ENCODE assay signal across 8 cellular contexts in genomic region chr17:68599873-68600122, GRCh38. TPM values are rescaled to one million over a fixed set of nuclear protein-coding genes. Genes with fewer than 3 reads are reported as not detected.
A peak's percentile ranks its signal among the peaks of the same experiment; 100 is the strongest.
DNase-seq lines count a peak whose midpoint lies in the region; ATAC-seq, FAIRE-seq and TF ChIP-seq lines count a peak whose summit lies in the region.
"Had no signal": no experiment of that assay in that cellular context is flagged by ENCODE, and none has a peak within 500 bp of the region (broad histone marks: within the 10 kb centered on the region; RNA-seq: fewer than 3 reads in every experiment).

No MANE protein-coding gene starts in this region.

- peak overlapping the region; percentile 28 for H4K8ac ChIP-seq in mesendoderm (ENCODE audit: low read depth, low read length)

- no CpG with 5 or more reads among the region's 15 CpGs for WGBS in mesendoderm (ENCODE audit: extremely low coverage, insufficient coverage, low lambda C conversion rate)
- 30% methylated on average over 15 of the region's 15 CpGs for WGBS in suprapubic skin

- H3K9me3 ChIP-seq in duodenal mucosa (ENCODE audit: control insufficient read depth in 1 of 2, low read length in 2 of 2) (no peaks in the 10 kb centered on the region), suprapubic skin (no peaks in the 10 kb centered on the region)

- peak overlapping the region; percentile 97 for H3K18ac ChIP-seq in mesendoderm (ENCODE audit: low read length)

- peaks cover 3% of the 10 kb centered on the region for H3K79me1 ChIP-seq in mesendoderm (ENCODE audit: low read length)

- TF ChIP-seq CTCF in RWPE1 (conservative IDR thresholded peaks at IDR 0.05; ENCODE audit: low read depth) (no peak), suprapubic skin (IDR thresholded peaks at IDR 0.05) (no peak)

- H3K79me2 ChIP-seq in mesendoderm (ENCODE audit: control insufficient read depth, insufficient read depth, low read length): peaks cover 50% of the 10 kb centered on the region

- H3K56ac ChIP-seq in mesendoderm (ENCODE audit: low read length): peak overlapping the region; percentile 98

- ATAC-seq in HG03280 (IDR thresholded peaks at IDR 0.05; ENCODE audit: unreplicated experiment): no peak

- H3K9ac ChIP-seq in duodenal mucosa (ENCODE audit: low read depth in 1 of 2, low read length in 2 of 2) (peak overlapping the region in 1 of 2 donors; percentile 36), mesendoderm (ENCODE audit: low read length) (peak overlapping the region; percentile 95)

- no peak for TF ChIP-seq POLR2A in suprapubic skin (IDR thresholded peaks at IDR 0.05)

- H3K4ac ChIP-seq in mesendoderm (ENCODE audit: low read depth, low read length): peak overlapping the region; percentile 74

- CTCF ChIA-PET in RWPE1 (lab: Yijun Ruan, JAX): interaction anchor here (0.9 kb wide), 2 partner anchors 14 to 61 kb away, joined by 3 to 4 read pairs; no protein-coding TSS in a partner anchor

- POLR2A ChIA-PET in RWPE1 (lab: Yijun Ruan, JAX; ENCODE audit: low non-redundant PET): no interaction called here

- H3K4me2 ChIP-seq in mesendoderm (ENCODE audit: low read length): peak overlapping the region; percentile 54

- H3K4me3 ChIP-seq in duodenal mucosa (ENCODE audit: low read depth in 1 of 2, low read length in 2 of 2) (peak overlapping the region; percentile 21 to 54), mesendoderm (ENCODE audit: low read length) (peak overlapping the region; percentile 74), suprapubic skin (peak overlapping the region; percentile 75)

- H3K36me3 ChIP-seq in duodenal mucosa (ENCODE audit: control insufficient read depth in 1 of 2, insufficient read depth in 2 of 2, low read length in 2 of 2) (no peaks in the 10 kb centered on the region), mesendoderm (ENCODE audit: control insufficient read depth, insufficient read depth, low read length) (peaks cover 2% of the 10 kb centered on the region), suprapubic skin (no peaks in the 10 kb centered on the region)

- DNase-seq in RWPE1 (ENCODE audit: low spot score) (no peak), mesendoderm (no peak), suprapubic skin (ENCODE audit: low spot score in 2 of 2) (no peak), EL (no peak), RCC 7860 (ENCODE audit: low spot score) (no peak)

- H2AK5ac ChIP-seq in mesendoderm (ENCODE audit: low read length): peak overlapping the region; percentile 22

- H2BK15ac ChIP-seq in mesendoderm (replicated peaks; ENCODE audit: low read depth): no peak overlapping the region

- peak overlapping the region; percentile 72 for H2BK5ac ChIP-seq in mesendoderm (ENCODE audit: low read length)

- H3K4me1 ChIP-seq in duodenal mucosa (ENCODE audit: control insufficient read depth in 1 of 2, insufficient read depth in 2 of 2, low read length in 2 of 2): peaks cover 3 to 4% of the 10 kb centered on the region in 2 donors
- H3K4me1 ChIP-seq in mesendoderm (ENCODE audit: control insufficient read depth, low read depth, low read length): peaks cover 11% of the 10 kb centered on the region
- peaks cover 53% of the 10 kb centered on the region for H3K4me1 ChIP-seq in suprapubic skin

- H3K23ac ChIP-seq in mesendoderm (ENCODE audit: low read length): no peak overlapping the region

- FAIRE-seq in RCC 7860 (lab: Jason Lieb, UNC): no peak
- FAIRE-seq: GM18507 had no signal

- no peak overlapping the region for H4K5ac ChIP-seq in mesendoderm (ENCODE audit: low read length)

- H3K27ac ChIP-seq in RWPE1 (peak overlapping the region; percentile 68), duodenal mucosa (ENCODE audit: low read depth, low read length) (peak overlapping the region; percentile 24), mesendoderm (ENCODE audit: low read depth, low read length) (peak overlapping the region; percentile 85), suprapubic skin (peak overlapping the region; percentile 91)

- TF ChIP-seq EP300 in suprapubic skin (IDR thresholded peaks at IDR 0.05): no peak

- peaks cover 35 to 36% of the 10 kb centered on the region in 2 donors for H3K27me3 ChIP-seq in duodenal mucosa (ENCODE audit: control insufficient read depth in 1 of 2, insufficient read depth in 2 of 2, low read length in 2 of 2)
- no peaks in the 10 kb centered on the region for H3K27me3 ChIP-seq in mesendoderm (ENCODE audit: insufficient read depth, low read length, poor library complexity)
- H3K27me3 ChIP-seq in suprapubic skin: peaks cover 19% of the 10 kb centered on the region

- H2BK120ac ChIP-seq in mesendoderm (ENCODE audit: low read depth, low read length): peak overlapping the region; percentile 21

RNA-seq across cellular contexts. Expression of gene FAM20A, which starts 1.4 kb away (rescaled TPM):
- polyA plus RNA-seq in mesendoderm (2013, experiment 1 of 2): 11.4 TPM
- 11.3 TPM for polyA plus RNA-seq in mesendoderm (2013, experiment 2 of 2)
- 1 to 10 TPM in 3 of 4 donors, under 1 TPM in 1; 0.78 to 6.4 (median 4.7) TPM for total RNA-seq in suprapubic skin

Comparison
In these comparisons a context has a peak if more than half of its experiments do, and no peak if none do; other contexts are left out.
1. H3K27ac ChIP-seq: peak in every context shown above with its lines; median percentile 91 in suprapubic skin; 85 in mesendoderm; 68 in RWPE1; 24 in duodenal mucosa.